Comparison of ENCODE assay signal across 1 cellular context in genomic region chr4:103493450-103494159, GRCh38.
TF ChIP-seq lines count a peak whose summit lies in the region.

No MANE protein-coding gene starts in this region.

TF ChIP-seq in HCT116, 20 proteins besides CTCF, POLR2A, EP300 and RAD21 (continued from another document):
- TF ChIP-seq ATF3 (IDR thresholded peaks at IDR 0.05): no peak
- TF ChIP-seq EGR1 (IDR thresholded peaks at IDR 0.05; ENCODE audit: low read depth): no peak
- TF ChIP-seq EZH2phosphoT487 (IDR thresholded peaks at IDR 0.05; ENCODE audit: borderline replicate concordance): no peak
- TF ChIP-seq POLR2AphosphoS5 (IDR thresholded peaks at IDR 0.05; ENCODE audit: low read depth, low read length): no peak
- TF ChIP-seq TCF7L2 (IDR thresholded peaks at IDR 0.05; ENCODE audit: borderline replicate concordance, extremely low read depth, insufficient read depth, insufficient read length): peak; percentile 33
- TF ChIP-seq ZBTB33 (IDR thresholded peaks at IDR 0.05; ENCODE audit: extremely low read depth, insufficient replicate concordance, low read length): no peak
- TF ChIP-seq SP1 (IDR thresholded peaks at IDR 0.05; ENCODE audit: low read depth): peak; percentile 84
- no peak for TF ChIP-seq REST (IDR thresholded peaks at IDR 0.05; ENCODE audit: low read depth)
- no peak for TF ChIP-seq ELF1 (IDR thresholded peaks at IDR 0.05; ENCODE audit: borderline replicate concordance, low read depth)
- no peak for TF ChIP-seq CEBPB (IDR thresholded peaks at IDR 0.05; ENCODE audit: low read depth)
- no peak for TF ChIP-seq SIN3A (IDR thresholded peaks at IDR 0.05; ENCODE audit: low read depth)
- TF ChIP-seq ZNF274 (IDR thresholded peaks at IDR 0.05; ENCODE audit: low read depth, low read length): no peak
- no peak for TF ChIP-seq EZH2 (IDR thresholded peaks at IDR 0.05)
- no peak; the same call in 1 of the 2 replicates for TF ChIP-seq FOSL1 (IDR thresholded peaks at IDR 0.05; ENCODE audit: low read depth)
